8 cellular contexts compared by ENCODE assay signal in genomic region chr4:16411691-16412090, GRCh38.
"Had no signal": no experiment of that assay in that cellular context is flagged by ENCODE, and none has a peak within 500 bp of the region (broad histone marks: within the 10 kb centered on the region; RNA-seq: fewer than 3 reads in every experiment).

No MANE protein-coding gene starts in this region.

- H3K4me3 Mint-ChIP-seq: GM23338, H9, HFFc6 had no signal

- H2AFZ ChIP-seq: GM23248, GM23338 had no signal

- H3K36me3 ChIP-seq: HAP-1 had no signal

- H3K9me3 ChIP-seq: HAP-1 had no signal

- H3K27ac ChIP-seq: GM23248 had no signal

- DNase-seq: GOT3, H7, H9, HCEC 1CT, HFFc6 had no signal

- H3K27ac Mint-ChIP-seq: GM23338, H9, HFFc6 had no signal

- H3K4me2 ChIP-seq: GM23338 had no signal

- H3K4me3 ChIP-seq: GM23248, GM23338, HAP-1 had no signal

- H3K9me3 Mint-ChIP-seq: HFFc6 had no signal

- H3K4me1 ChIP-seq: HAP-1 had no signal
